ENCODE assay signal across 2 cellular contexts in the genomic region with DNA sequence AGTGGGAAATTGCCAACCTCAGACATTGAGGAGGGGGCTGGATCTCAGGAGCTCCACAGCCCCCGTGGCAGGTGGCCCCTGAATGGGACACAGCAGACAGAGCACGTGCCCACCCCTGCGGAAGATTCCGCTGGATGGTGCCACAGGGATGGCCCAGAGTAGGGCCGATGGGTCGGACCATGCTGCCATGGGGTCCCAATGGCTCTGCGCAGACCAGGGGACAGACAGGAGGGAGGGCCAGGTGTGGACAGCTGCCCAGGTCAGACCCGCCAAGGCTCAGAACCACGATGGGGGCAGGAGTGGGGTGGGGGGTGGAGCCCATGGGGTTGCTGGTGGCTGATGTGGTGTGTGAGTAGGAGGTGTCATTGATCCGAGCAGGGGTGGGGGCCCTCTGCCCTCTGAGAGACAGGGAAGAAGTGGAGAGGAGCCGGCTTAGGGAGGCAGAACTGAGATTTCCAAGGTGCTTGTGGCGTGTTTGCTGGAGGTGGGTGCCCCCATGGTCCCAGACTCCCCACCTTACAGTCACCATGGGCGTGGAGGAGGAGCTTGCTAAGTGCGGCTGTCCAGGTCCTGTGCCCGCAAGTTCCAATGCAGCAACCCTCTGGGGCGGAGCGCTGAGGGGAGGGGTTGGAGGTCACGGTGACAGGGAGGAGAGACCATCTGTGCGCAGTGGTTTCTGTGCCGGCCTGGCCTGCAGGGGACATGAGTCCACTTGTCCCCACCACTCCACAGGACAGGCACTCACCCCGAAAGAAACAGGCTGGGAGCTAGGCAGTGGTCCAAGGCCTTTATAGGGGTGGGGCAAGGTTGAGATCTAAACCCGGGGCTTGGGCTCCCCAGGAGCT.
TF ChIP-seq lines count a peak whose summit lies in the region.

No MANE protein-coding gene starts in this region.

TF ChIP-seq in HepG2, 621 proteins besides CTCF, POLR2A, EP300 and RAD21:
- TF ChIP-seq ZBTB21 (CRISPR knock-in tag; IDR thresholded peaks at IDR 0.05): no peak
- TF ChIP-seq RBFOX2 (IDR thresholded peaks at IDR 0.05; ENCODE audit: low read depth, low read length): peak; percentile 20
- peak; percentile 42 for TF ChIP-seq AGO2 (optimal IDR thresholded peaks at IDR 0.05; ENCODE audit: low read depth, low read length)

TF ChIP-seq in GM12878, 131 proteins besides CTCF, POLR2A, EP300 and RAD21:
- TF ChIP-seq ATF3 (IDR thresholded peaks at IDR 0.05; ENCODE audit: borderline replicate concordance, extremely low read depth, low read depth, low read length) (no peak), CHD2 (IDR thresholded peaks at IDR 0.05; ENCODE audit: borderline replicate concordance, low read depth, low read length) (no peak), FOS (IDR thresholded peaks at IDR 0.05; ENCODE audit: borderline replicate concordance, extremely low read depth, insufficient read length) (no peak), CEBPB (IDR thresholded peaks at IDR 0.05; ENCODE audit: borderline replicate concordance in 1 of 2, low read depth in 2 of 2, low read length in 2 of 2) (no peak), HDAC6 (IDR thresholded peaks at IDR 0.05; ENCODE audit: unreplicated experiment) (no peak), SREBF2 (IDR thresholded peaks at IDR 0.05; ENCODE audit: low read length) (no peak), ZNF24 (IDR thresholded peaks at IDR 0.05) (no peak), ZBED1 (IDR thresholded peaks at IDR 0.05; ENCODE audit: borderline replicate concordance) (no peak), CBX3 (IDR thresholded peaks at IDR 0.05; ENCODE audit: borderline replicate concordance, low read depth) (no peak), MYB (IDR thresholded peaks at IDR 0.05; ENCODE audit: borderline replicate concordance, low read depth, low read length) (no peak)
- TF ChIP-seq, protein P1, sequence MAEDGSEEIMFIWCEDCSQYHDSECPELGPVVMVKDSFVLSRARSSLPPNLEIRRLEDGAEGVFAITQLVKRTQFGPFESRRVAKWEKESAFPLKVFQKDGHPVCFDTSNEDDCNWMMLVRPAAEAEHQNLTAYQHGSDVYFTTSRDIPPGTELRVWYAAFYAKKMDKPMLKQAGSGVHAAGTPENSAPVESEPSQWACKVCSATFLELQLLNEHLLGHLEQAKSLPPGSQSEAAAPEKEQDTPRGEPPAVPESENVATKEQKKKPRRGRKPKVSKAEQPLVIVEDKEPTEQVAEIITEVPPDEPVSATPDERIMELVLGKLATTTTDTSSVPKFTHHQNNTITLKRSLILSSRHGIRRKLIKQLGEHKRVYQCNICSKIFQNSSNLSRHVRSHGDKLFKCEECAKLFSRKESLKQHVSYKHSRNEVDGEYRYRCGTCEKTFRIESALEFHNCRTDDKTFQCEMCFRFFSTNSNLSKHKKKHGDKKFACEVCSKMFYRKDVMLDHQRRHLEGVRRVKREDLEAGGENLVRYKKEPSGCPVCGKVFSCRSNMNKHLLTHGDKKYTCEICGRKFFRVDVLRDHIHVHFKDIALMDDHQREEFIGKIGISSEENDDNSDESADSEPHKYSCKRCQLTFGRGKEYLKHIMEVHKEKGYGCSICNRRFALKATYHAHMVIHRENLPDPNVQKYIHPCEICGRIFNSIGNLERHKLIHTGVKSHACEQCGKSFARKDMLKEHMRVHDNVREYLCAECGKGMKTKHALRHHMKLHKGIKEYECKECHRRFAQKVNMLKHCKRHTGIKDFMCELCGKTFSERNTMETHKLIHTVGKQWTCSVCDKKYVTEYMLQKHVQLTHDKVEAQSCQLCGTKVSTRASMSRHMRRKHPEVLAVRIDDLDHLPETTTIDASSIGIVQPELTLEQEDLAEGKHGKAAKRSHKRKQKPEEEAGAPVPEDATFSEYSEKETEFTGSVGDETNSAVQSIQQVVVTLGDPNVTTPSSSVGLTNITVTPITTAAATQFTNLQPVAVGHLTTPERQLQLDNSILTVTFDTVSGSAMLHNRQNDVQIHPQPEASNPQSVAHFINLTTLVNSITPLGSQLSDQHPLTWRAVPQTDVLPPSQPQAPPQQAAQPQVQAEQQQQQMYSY (CRISPR knock-in tag; IDR thresholded peaks at IDR 0.05): no peak
- TF ChIP-seq, protein P2, sequence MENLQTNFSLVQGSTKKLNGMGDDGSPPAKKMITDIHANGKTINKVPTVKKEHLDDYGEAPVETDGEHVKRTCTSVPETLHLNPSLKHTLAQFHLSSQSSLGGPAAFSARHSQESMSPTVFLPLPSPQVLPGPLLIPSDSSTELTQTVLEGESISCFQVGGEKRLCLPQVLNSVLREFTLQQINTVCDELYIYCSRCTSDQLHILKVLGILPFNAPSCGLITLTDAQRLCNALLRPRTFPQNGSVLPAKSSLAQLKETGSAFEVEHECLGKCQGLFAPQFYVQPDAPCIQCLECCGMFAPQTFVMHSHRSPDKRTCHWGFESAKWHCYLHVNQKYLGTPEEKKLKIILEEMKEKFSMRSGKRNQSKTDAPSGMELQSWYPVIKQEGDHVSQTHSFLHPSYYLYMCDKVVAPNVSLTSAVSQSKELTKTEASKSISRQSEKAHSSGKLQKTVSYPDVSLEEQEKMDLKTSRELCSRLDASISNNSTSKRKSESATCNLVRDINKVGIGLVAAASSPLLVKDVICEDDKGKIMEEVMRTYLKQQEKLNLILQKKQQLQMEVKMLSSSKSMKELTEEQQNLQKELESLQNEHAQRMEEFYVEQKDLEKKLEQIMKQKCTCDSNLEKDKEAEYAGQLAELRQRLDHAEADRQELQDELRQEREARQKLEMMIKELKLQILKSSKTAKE (IDR thresholded peaks at IDR 0.05; ENCODE audit: low read depth, poor library complexity, severe bottlenecking): no peak
- TF ChIP-seq, protein P3, sequence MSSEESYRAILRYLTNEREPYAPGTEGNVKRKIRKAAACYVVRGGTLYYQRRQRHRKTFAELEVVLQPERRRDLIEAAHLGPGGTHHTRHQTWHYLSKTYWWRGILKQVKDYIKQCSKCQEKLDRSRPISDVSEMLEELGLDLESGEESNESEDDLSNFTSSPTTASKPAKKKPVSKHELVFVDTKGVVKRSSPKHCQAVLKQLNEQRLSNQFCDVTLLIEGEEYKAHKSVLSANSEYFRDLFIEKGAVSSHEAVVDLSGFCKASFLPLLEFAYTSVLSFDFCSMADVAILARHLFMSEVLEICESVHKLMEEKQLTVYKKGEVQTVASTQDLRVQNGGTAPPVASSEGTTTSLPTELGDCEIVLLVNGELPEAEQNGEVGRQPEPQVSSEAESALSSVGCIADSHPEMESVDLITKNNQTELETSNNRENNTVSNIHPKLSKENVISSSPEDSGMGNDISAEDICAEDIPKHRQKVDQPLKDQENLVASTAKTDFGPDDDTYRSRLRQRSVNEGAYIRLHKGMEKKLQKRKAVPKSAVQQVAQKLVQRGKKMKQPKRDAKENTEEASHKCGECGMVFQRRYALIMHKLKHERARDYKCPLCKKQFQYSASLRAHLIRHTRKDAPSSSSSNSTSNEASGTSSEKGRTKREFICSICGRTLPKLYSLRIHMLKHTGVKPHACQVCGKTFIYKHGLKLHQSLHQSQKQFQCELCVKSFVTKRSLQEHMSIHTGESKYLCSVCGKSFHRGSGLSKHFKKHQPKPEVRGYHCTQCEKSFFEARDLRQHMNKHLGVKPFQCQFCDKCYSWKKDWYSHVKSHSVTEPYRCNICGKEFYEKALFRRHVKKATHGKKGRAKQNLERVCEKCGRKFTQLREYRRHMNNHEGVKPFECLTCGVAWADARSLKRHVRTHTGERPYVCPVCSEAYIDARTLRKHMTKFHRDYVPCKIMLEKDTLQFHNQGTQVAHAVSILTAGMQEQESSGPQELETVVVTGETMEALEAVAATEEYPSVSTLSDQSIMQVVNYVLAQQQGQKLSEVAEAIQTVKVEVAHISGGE (CRISPR knock-in tag; IDR thresholded peaks at IDR 0.05): no peak
- TF ChIP-seq, protein P4, sequence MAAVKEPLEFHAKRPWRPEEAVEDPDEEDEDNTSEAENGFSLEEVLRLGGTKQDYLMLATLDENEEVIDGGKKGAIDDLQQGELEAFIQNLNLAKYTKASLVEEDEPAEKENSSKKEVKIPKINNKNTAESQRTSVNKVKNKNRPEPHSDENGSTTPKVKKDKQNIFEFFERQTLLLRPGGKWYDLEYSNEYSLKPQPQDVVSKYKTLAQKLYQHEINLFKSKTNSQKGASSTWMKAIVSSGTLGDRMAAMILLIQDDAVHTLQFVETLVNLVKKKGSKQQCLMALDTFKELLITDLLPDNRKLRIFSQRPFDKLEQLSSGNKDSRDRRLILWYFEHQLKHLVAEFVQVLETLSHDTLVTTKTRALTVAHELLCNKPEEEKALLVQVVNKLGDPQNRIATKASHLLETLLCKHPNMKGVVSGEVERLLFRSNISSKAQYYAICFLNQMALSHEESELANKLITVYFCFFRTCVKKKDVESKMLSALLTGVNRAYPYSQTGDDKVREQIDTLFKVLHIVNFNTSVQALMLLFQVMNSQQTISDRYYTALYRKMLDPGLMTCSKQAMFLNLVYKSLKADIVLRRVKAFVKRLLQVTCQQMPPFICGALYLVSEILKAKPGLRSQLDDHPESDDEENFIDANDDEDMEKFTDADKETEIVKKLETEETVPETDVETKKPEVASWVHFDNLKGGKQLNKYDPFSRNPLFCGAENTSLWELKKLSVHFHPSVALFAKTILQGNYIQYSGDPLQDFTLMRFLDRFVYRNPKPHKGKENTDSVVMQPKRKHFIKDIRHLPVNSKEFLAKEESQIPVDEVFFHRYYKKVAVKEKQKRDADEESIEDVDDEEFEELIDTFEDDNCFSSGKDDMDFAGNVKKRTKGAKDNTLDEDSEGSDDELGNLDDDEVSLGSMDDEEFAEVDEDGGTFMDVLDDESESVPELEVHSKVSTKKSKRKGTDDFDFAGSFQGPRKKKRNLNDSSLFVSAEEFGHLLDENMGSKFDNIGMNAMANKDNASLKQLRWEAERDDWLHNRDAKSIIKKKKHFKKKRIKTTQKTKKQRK (IDR thresholded peaks at IDR 0.05; ENCODE audit: low read depth, low read length): no peak
